In the genomic region with DNA sequence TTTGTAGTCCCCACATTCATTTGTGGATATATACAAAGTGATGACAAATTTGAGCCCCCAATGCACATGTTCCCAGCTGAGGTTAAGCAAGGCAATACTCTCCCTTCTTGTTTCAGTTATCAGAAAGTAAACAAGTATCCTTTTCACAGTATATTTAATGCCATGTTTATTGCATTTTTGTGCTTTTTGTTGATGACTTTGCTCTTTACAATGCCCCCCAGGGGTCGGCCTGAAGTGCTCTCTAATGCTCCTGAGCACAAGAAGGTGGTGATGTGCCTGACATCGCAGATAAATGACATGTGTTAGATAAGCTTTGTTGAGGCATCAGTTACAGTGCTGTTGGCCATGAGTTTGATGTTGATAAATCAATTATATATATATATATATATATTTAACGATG, we compare ENCODE assay signal across 25 cellular contexts. TPM values are rescaled to one million over a fixed set of nuclear protein-coding genes. Genes with fewer than 3 reads are reported as not detected.
"Had no signal": no experiment of that assay in that cellular context is flagged by ENCODE, and none has a peak within 500 bp of the region (broad histone marks: within the 10 kb centered on the region; RNA-seq: fewer than 3 reads in every experiment).

No MANE protein-coding gene starts in this region.

- H3K27me3 ChIP-seq: neural progenitor cell, ovary, right lobe of liver, sigmoid colon, stomach, thyroid gland, tibial nerve, upper lobe of left lung, uterus had no signal

- H3K9ac ChIP-seq: neural progenitor cell, parathyroid adenoma had no signal

- ATAC-seq: natural killer cell; psoas muscle; right cardiac atrium; right lobe of liver; stimulated activated effector memory CD8-positive, alpha-beta T cell treated with anti-CD3 and anti-CD28 coated beads, Interleukin-12 subunit alpha, Interleukin-12 subunit beta, amount 100 ng/mL, for 72 hours; stimulated activated naive B cell treated with anti-CD40 and anti-IgM and Interleukin-4, amounts not matched to agents 10 μg/mL and 1 μg/mL and 100 μg/mL, for 72 hours had no signal

- H3K4me3 ChIP-seq: neural progenitor cell, ovary, psoas muscle, right lobe of liver, sigmoid colon, stomach, thoracic aorta, thyroid gland, tibial nerve, upper lobe of left lung, uterus had no signal

- H2AFZ ChIP-seq: neural progenitor cell, parathyroid adenoma had no signal

- H3K36me3 ChIP-seq: neural progenitor cell, ovary, right lobe of liver, sigmoid colon, stomach, thoracic aorta, thyroid gland, upper lobe of left lung, uterus had no signal

- DNase-seq: natural killer cell; occipital lobe; ovary; posterior cingulate gyrus; psoas muscle; right cardiac atrium; right lobe of liver; sigmoid colon; small intestine; stimulated activated CD4-positive, alpha-beta T cell treated with anti-CD3 and anti-CD28 coated beads, Interleukin-15, amount 100 ng/mL, for 24 hours; stimulated activated CD4-positive, alpha-beta T cell treated with anti-CD3 and anti-CD28 coated beads, Interleukin-2, amount 100 ng/mL, for 24 hours; stimulated activated CD4-positive, alpha-beta T cell treated with anti-CD3 and anti-CD28 coated beads, Interleukin-2, amount 100 ng/mL, for 48 hours; stimulated activated CD4-positive, alpha-beta T cell treated with anti-CD3 and anti-CD28 coated beads, Interleukin-4, amount 100 ng/mL, for 24 hours; stimulated activated naive B cell treated with anti-CD40 and anti-IgM and Interleukin-4, amounts not matched to agents 10 μg/mL and 1 μg/mL and 100 μg/mL, for 72 hours; stimulated activated naive CD4-positive, alpha-beta T cell treated with Interleukin-2 at 50 U/mL for 16 hours; stomach; thyroid gland; trophoblast cell; upper lobe of left lung; uterus had no signal

- H3K9me3 ChIP-seq: psoas muscle, right lobe of liver, stomach, thoracic aorta, thyroid gland, upper lobe of left lung had no signal

- H3K4me1 ChIP-seq: neural progenitor cell, parathyroid adenoma, psoas muscle, right lobe of liver, sigmoid colon, stomach, tibial nerve, upper lobe of left lung, uterus had no signal

- H3K27ac ChIP-seq: neural progenitor cell, ovary, parathyroid adenoma, psoas muscle, right lobe of liver, sigmoid colon, stomach, thoracic aorta, thyroid gland, tibial nerve, upper lobe of left lung, uterus had no signal

- H3K4me2 ChIP-seq: neural progenitor cell had no signal

RNA-seq across cellular contexts. Expression of gene THSD4, which starts 57.7 kb away (rescaled TPM):
- total RNA-seq: natural killer cell had no signal
